ENCODE assay signal across 8 cellular contexts in genomic region chr15:63233667-63234419, GRCh38. TPM values are rescaled to one million over a fixed set of nuclear protein-coding genes. Genes with fewer than 3 reads are reported as not detected.
DNase-seq lines count a peak whose midpoint lies in the region; ATAC-seq, FAIRE-seq and TF ChIP-seq lines count a peak whose summit lies in the region.

No MANE protein-coding gene starts in this region.

- no peaks in the 10 kb centered on the region; the same call in 1 of the 2 replicates for H3K79me2 ChIP-seq in OCI-LY7 (ENCODE audit: insufficient read depth, low read depth, low read length)
- H3K79me2 ChIP-seq in endothelial cell of umbilical vein (ENCODE audit: control insufficient read depth, insufficient read depth, low read length) = peaks cover 37% of the 10 kb centered on the region

- intact Hi-C loops in OCI-LY7 (cut with micrococcal nuclease; ENCODE audit: unreplicated experiment) = no loop called here
- intact Hi-C loops in endothelial cell of umbilical vein (cut with micrococcal nuclease) = loop anchor here (1.0 to 5.0 kb wide), 3 partner anchors 10 to 387 kb away; no protein-coding TSS in a partner anchor

- H3K4me3 ChIP-seq in BLaER1 = no peak overlapping the region
- no peak overlapping the region for H3K4me3 ChIP-seq in OCI-LY7 (ENCODE audit: low read depth, low read length, poor library complexity, severe bottlenecking)
- H3K4me3 ChIP-seq in endothelial cell of umbilical vein (replicated peaks in 1 of 3; ENCODE audit: insufficient read depth in 1 of 3, low read depth in 1 of 3, low read length in 3 of 3) = no peak overlapping the region

- CTCF ChIA-PET in OCI-LY7 (lab: Charles Lee; ENCODE audit: unreplicated experiment) = no interaction called here
- CTCF ChIA-PET in endothelial cell of umbilical vein (lab: Charles Lee) = interaction anchor here (1.6 to 2.0 kb wide), 4 partner anchors 12 to 168 kb away, joined by 4 to 8 read pairs (median 6); no protein-coding TSS in a partner anchor

- H3K27me3 ChIP-seq in BLaER1 (no peaks in the 10 kb centered on the region), endothelial cell of umbilical vein (ENCODE audit: control insufficient read depth in 2 of 2, insufficient read depth in 2 of 2, low read length in 2 of 2) (no peaks in the 10 kb centered on the region)

- POLR2A ChIA-PET in OCI-LY7 (lab: Charles Lee) (interaction anchor here (0.7 to 3.1 kb wide), 6 partner anchors 14 to 1551 kb away, joined by 3 to 13 read pairs (median 4); no protein-coding TSS in a partner anchor), endothelial cell of umbilical vein (lab: Charles Lee) (no interaction called here)

- TF ChIP-seq POLR2A in endothelial cell of umbilical vein (IDR thresholded peaks at IDR 0.05; ENCODE audit: low read depth, low read length) = no peak

- no peak for ATAC-seq in GM21717 (IDR thresholded peaks at IDR 0.05; ENCODE audit: unreplicated experiment)

- H3K4me2 ChIP-seq in BLaER1 = peak overlapping the region; percentile 70
- 0 out of 2 replicates have a peak overlapping the region, but pooled peaks have one; percentile 0 for H3K4me2 ChIP-seq in OCI-LY7 (ENCODE audit: low read length)
- H3K4me2 ChIP-seq in endothelial cell of umbilical vein (ENCODE audit: insufficient read depth, low read length) = peak overlapping the region; percentile 67

- peak overlapping the region; percentile 23; the same call in 1 of the 2 replicates for H3K27ac ChIP-seq in BLaER1
- H3K27ac ChIP-seq in OCI-LY7 (ENCODE audit: low read depth, low read length, poor library complexity, severe bottlenecking) = no peak overlapping the region
- peak overlapping the region; percentile 91 for H3K27ac ChIP-seq in endothelial cell of umbilical vein (ENCODE audit: insufficient read depth, low read depth, low read length)

- FAIRE-seq in endothelial cell of umbilical vein (lab: Jason Lieb, UNC) = peak; percentile 76

- peaks cover 9% of the 10 kb centered on the region; the same call in 1 of the 2 replicates for H4K20me1 ChIP-seq in BLaER1
- no peaks in the 10 kb centered on the region for H4K20me1 ChIP-seq in OCI-LY7 (ENCODE audit: insufficient read depth, low read length)
- H4K20me1 ChIP-seq in endothelial cell of umbilical vein (replicated peaks; ENCODE audit: control insufficient read depth, extremely low read depth, insufficient read depth, low read length) = no peaks in the 10 kb centered on the region

- peaks cover 22% of the 10 kb centered on the region; the same call in 1 of the 2 replicates for H3K36me3 ChIP-seq in BLaER1
- H3K36me3 ChIP-seq in OCI-LY7 (ENCODE audit: insufficient read depth, low read length) = no peaks in the 10 kb centered on the region; the same call in 1 of the 2 replicates
- no peaks in the 10 kb centered on the region for H3K36me3 ChIP-seq in endothelial cell of umbilical vein (ENCODE audit: control insufficient read depth in 2 of 2, extremely low read depth in 1 of 2, insufficient read depth in 2 of 2, low read length in 2 of 2)

- peak overlapping the region; percentile 23 to 82 (median 79) for H3K27ac Mint-ChIP-seq in nephron
- H3K27ac Mint-ChIP-seq in endothelial cell (ENCODE audit: unreplicated experiment) = no peak overlapping the region

- dilution Hi-C loops in endothelial cell of umbilical vein (cut with MboI; ENCODE audit: extremely low pct_ligation_motif_present, low sequenced_read_pairs) = no loop called here

- peaks cover 50% of the 10 kb centered on the region for H3K4me1 ChIP-seq in BLaER1
- H3K4me1 ChIP-seq in OCI-LY7 (ENCODE audit: insufficient read depth, low read length, poor library complexity, severe bottlenecking) = peaks cover 21% of the 10 kb centered on the region
- H3K4me1 ChIP-seq in endothelial cell of umbilical vein (ENCODE audit: control insufficient read depth, extremely low read depth, insufficient read depth, low read length) = peaks cover 52% of the 10 kb centered on the region

- H3K36me3 Mint-ChIP-seq in nephron (ENCODE audit: low read depth) (peaks cover 14% of the 10 kb centered on the region), endothelial cell (ENCODE audit: low read depth, unreplicated experiment) (peaks cover 9% of the 10 kb centered on the region)

- BruUV-seq in OCI-LY7 (replicated peaks; lab: Mats Ljungman, UMichigan) (no TSS peak), endothelial cell of umbilical vein (replicated peaks; lab: Mats Ljungman, UMichigan) (no TSS peak)

- H3K4me1 Mint-ChIP-seq in nephron (peaks cover 38% of the 10 kb centered on the region), endothelial cell (ENCODE audit: unreplicated experiment) (peaks cover 32% of the 10 kb centered on the region)

- no peak overlapping the region for H3K9ac ChIP-seq in BLaER1
- H3K9ac ChIP-seq in endothelial cell of umbilical vein (replicated peaks; ENCODE audit: extremely low read depth, insufficient read depth, low read length) = peak overlapping the region; percentile 63

- H3K4me3 Mint-ChIP-seq in nephron = no peak overlapping the region
- no peak overlapping the region for H3K4me3 Mint-ChIP-seq in endothelial cell (ENCODE audit: unreplicated experiment)

- DNase-seq in OCI-LY7 (ENCODE audit: low spot score) (no peak), endothelial cell of umbilical vein (ENCODE audit: low read depth, low spot score) (peak; percentile 90), T-helper 9 cell (no peak), endothelial cell (ENCODE audit: low spot score) (no peak), NCI-H1694 treated with DMSO at 0.1 percent for 48 hours (lab: John Stamatoyannopoulos, UW) (no peak)

- no peak overlapping the region for H2AFZ ChIP-seq in OCI-LY7 (ENCODE audit: low read length)
- H2AFZ ChIP-seq in endothelial cell of umbilical vein (ENCODE audit: low read depth, low read length) = no peak overlapping the region

- TF ChIP-seq CTCF in OCI-LY7 (conservative IDR thresholded peaks at IDR 0.05; ENCODE audit: low read length) = no peak
- no peak for TF ChIP-seq CTCF in endothelial cell of umbilical vein (IDR thresholded peaks at IDR 0.05; ENCODE audit: extremely low read depth in 1 of 2, insufficient read depth in 1 of 2, low read depth in 1 of 2, low read length in 2 of 2)
- TF ChIP-seq CTCF in nephron (IDR thresholded peaks at IDR 0.05; ENCODE audit: unreplicated experiment in 3 of 3) = no peak
- TF ChIP-seq CTCF in endothelial cell (IDR thresholded peaks at IDR 0.05; ENCODE audit: unreplicated experiment) = no peak

- H3K27me3 Mint-ChIP-seq in nephron (ENCODE audit: low read depth) (no peaks in the 10 kb centered on the region), endothelial cell (ENCODE audit: unreplicated experiment) (no peaks in the 10 kb centered on the region)

- peaks cover 6% of the 10 kb centered on the region for H3K9me3 Mint-ChIP-seq in nephron
- no peaks in the 10 kb centered on the region for H3K9me3 Mint-ChIP-seq in endothelial cell (ENCODE audit: unreplicated experiment)

- H3K9me1 ChIP-seq in endothelial cell of umbilical vein (replicated peaks; ENCODE audit: control insufficient read depth, extremely low read depth, insufficient read depth, low read length) = no peaks in the 10 kb centered on the region

- H3K9me3 ChIP-seq in BLaER1 = peaks cover 11% of the 10 kb centered on the region
- H3K9me3 ChIP-seq in OCI-LY7 (ENCODE audit: low read length) = no peaks in the 10 kb centered on the region; the same call in 1 of the 2 replicates
- no peaks in the 10 kb centered on the region for H3K9me3 ChIP-seq in endothelial cell of umbilical vein (replicated peaks; ENCODE audit: control insufficient read depth, insufficient read depth, low read length)

- H3K9me2 ChIP-seq in OCI-LY7 (ENCODE audit: insufficient read depth, low read length) = no peaks in the 10 kb centered on the region

TF ChIP-seq in endothelial cell of umbilical vein, 7 proteins besides CTCF, POLR2A, EP300 and RAD21:
- TF ChIP-seq POLR2AphosphoS5 (IDR thresholded peaks at IDR 0.05; ENCODE audit: insufficient read depth, low read depth, low read length) = no peak
- peak; percentile 55 for TF ChIP-seq GATA2 (IDR thresholded peaks at IDR 0.05; ENCODE audit: insufficient read depth, insufficient read length, low read depth, low read length)
- TF ChIP-seq, protein P1, sequence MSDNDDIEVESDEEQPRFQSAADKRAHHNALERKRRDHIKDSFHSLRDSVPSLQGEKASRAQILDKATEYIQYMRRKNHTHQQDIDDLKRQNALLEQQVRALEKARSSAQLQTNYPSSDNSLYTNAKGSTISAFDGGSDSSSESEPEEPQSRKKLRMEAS (IDR thresholded peaks at IDR 0.05; ENCODE audit: insufficient read depth, insufficient read length) = no peak
- no peak for TF ChIP-seq MYC (IDR thresholded peaks at IDR 0.05; ENCODE audit: low read depth, low read length)
- TF ChIP-seq EZH2 (IDR thresholded peaks at IDR 0.05; ENCODE audit: borderline replicate concordance, low read depth, low read length, severe bottlenecking) = no peak
- TF ChIP-seq JUN (IDR thresholded peaks at IDR 0.05; ENCODE audit: borderline replicate concordance, insufficient read depth, insufficient read length, low read depth) = peak; percentile 40
- TF ChIP-seq FOS (IDR thresholded peaks at IDR 0.05; ENCODE audit: borderline replicate concordance, insufficient read depth, low read length) = peak; percentile 51

RNA-seq across cellular contexts. Expression of gene APH1B, which starts 43.6 kb away (rescaled TPM):
- 6.1 and 8.3 TPM in 2 replicates for total RNA-seq in OCI-LY7 (2014; rRNA removed; shearing (Covaris generic))
- total RNA-seq in OCI-LY7 (2022) (24.1 and 25.5 TPM in 2 replicates), endothelial cell of umbilical vein (24.6 and 28.8 TPM in 2 replicates), endothelial cell (ENCODE audit: unreplicated experiment) (26.3 TPM)
- 14.0 and 14.6 TPM in 2 replicates for polyA plus RNA-seq in endothelial cell of umbilical vein
- polyA plus RNA-seq in endothelial cell of umbilical vein (2011; cell fraction: cytosol; rRNA removed) = 7.7 and 8.3 TPM in 2 replicates
- 17.3 and 20.7 TPM in 2 replicates for polyA plus RNA-seq in endothelial cell of umbilical vein (2011; cell fraction: nucleus; rRNA removed)
- polyA plus RNA-seq in endothelial cell of umbilical vein (2012) = 9.5 and 14.2 TPM in 2 replicates
- 21.7 and 27.9 TPM in 2 replicates for polyA minus RNA-seq in endothelial cell of umbilical vein
- polyA minus RNA-seq in endothelial cell of umbilical vein (2011; cell fraction: cytosol; rRNA and poly(A)+ RNA removed) = not detected
- polyA minus RNA-seq in endothelial cell of umbilical vein (2011; cell fraction: nucleus; rRNA and poly(A)+ RNA removed) = 19.2 and 31.2 TPM in 2 replicates

RNA-seq across cellular contexts. Expression of gene RAB8B, which starts 44.4 kb away (rescaled TPM):
- total RNA-seq in OCI-LY7 (2014; rRNA removed; shearing (Covaris generic)) = 4.9 and 9.5 TPM in 2 replicates
- total RNA-seq in OCI-LY7 (2022) (18.6 and 18.7 TPM in 2 replicates), endothelial cell of umbilical vein (50.3 and 52.5 TPM in 2 replicates), endothelial cell (ENCODE audit: unreplicated experiment) (92.9 TPM)
- polyA plus RNA-seq in endothelial cell of umbilical vein = 7.5 and 10.4 TPM in 2 replicates
- 16.2 and 17.8 TPM in 2 replicates for polyA plus RNA-seq in endothelial cell of umbilical vein (2011; cell fraction: cytosol; rRNA removed)
- 16.0 and 23.7 TPM in 2 replicates for polyA plus RNA-seq in endothelial cell of umbilical vein (2011; cell fraction: nucleus; rRNA removed)
- polyA plus RNA-seq in endothelial cell of umbilical vein (2012) = 38.0 and 52.8 TPM in 2 replicates
- polyA minus RNA-seq in endothelial cell of umbilical vein = 31.1 and 38.5 TPM in 2 replicates
- 30.1 TPM for polyA minus RNA-seq in endothelial cell of umbilical vein (2011; cell fraction: cytosol; rRNA and poly(A)+ RNA removed)
- polyA minus RNA-seq in endothelial cell of umbilical vein (2011; cell fraction: nucleus; rRNA and poly(A)+ RNA removed) = 11.3 and 19.3 TPM in 2 replicates

Comparison
In these comparisons a context has a peak if more than half of its experiments do, and no peak if none do; other contexts are left out.
1. H3K4me2 ChIP-seq: peak in every context shown above with its lines; median percentile 70 in BLaER1; 67 in endothelial cell of umbilical vein; 0 in OCI-LY7.